Comparison of ENCODE assay signal across 17 cellular contexts in genomic region chr13:109288151-109288709, GRCh38.
"Had no signal": no experiment of that assay in that cellular context is flagged by ENCODE, and none has a peak within 500 bp of the region (broad histone marks: within the 10 kb centered on the region; RNA-seq: fewer than 3 reads in every experiment).

No MANE protein-coding gene starts in this region.

- H3K27me3 ChIP-seq: esophagus squamous epithelium, heart left ventricle, ovary, sigmoid colon, spleen, suprapubic skin had no signal

- H3K4me1 Mint-ChIP-seq: nephron had no signal

- ATAC-seq: activated CD4-positive, CD25-positive, alpha-beta regulatory T cell treated with anti-CD3 and anti-CD28 coated beads, Interleukin-2, amount 50 U/mL, for 24 hours; lower lobe of right lung had no signal

- FAIRE-seq: colon, endometrium, frontal cortex had no signal

- H3K27ac Mint-ChIP-seq: nephron; stimulated activated naive CD8-positive, alpha-beta T cell treated with anti-CD3 and anti-CD28 coated beads, Interleukin-15, Interleukin-2, amounts not matched to agents 100 ng/mL and 50 ng/mL, for 24 hours; type B pancreatic cell had no signal

- H3K4me1 ChIP-seq: esophagus squamous epithelium, lower lobe of right lung, sigmoid colon, spleen, suprapubic skin had no signal

- H3K36me3 Mint-ChIP-seq: type B pancreatic cell had no signal

- H3K4me3 ChIP-seq: esophagus squamous epithelium, heart left ventricle, lower lobe of right lung, ovary, sigmoid colon, spleen, suprapubic skin had no signal

- H3K9me3 ChIP-seq: esophagus squamous epithelium, heart left ventricle, lower lobe of right lung, ovary, sigmoid colon, spleen, suprapubic skin had no signal

- H3K9me3 Mint-ChIP-seq: nephron, type B pancreatic cell had no signal

- H3K27me3 Mint-ChIP-seq: type B pancreatic cell had no signal

- DNase-seq: activated naive CD4-positive, alpha-beta T cell treated with Interleukin-2 at 50 U/mL for 16 hours; activated T-cell treated with anti-CD3 and anti-CD28 coated beads for 4 hours; esophagus squamous epithelium; heart left ventricle; lower lobe of right lung; ovary; sigmoid colon; spleen; T1000 had no signal

- H3K4me3 Mint-ChIP-seq: nephron; stimulated activated naive CD8-positive, alpha-beta T cell treated with anti-CD3 and anti-CD28 coated beads, Interleukin-15, Interleukin-2, amounts not matched to agents 100 ng/mL and 50 ng/mL, for 24 hours; type B pancreatic cell had no signal

- H3K36me3 ChIP-seq: esophagus squamous epithelium, heart left ventricle, lower lobe of right lung, ovary, sigmoid colon, spleen, suprapubic skin had no signal

- H3K27ac ChIP-seq: esophagus squamous epithelium, heart left ventricle, lower lobe of right lung, ovary, sigmoid colon, spleen, suprapubic skin had no signal
